Comparison of ENCODE assay signal across 15 cellular contexts in the genomic region with DNA sequence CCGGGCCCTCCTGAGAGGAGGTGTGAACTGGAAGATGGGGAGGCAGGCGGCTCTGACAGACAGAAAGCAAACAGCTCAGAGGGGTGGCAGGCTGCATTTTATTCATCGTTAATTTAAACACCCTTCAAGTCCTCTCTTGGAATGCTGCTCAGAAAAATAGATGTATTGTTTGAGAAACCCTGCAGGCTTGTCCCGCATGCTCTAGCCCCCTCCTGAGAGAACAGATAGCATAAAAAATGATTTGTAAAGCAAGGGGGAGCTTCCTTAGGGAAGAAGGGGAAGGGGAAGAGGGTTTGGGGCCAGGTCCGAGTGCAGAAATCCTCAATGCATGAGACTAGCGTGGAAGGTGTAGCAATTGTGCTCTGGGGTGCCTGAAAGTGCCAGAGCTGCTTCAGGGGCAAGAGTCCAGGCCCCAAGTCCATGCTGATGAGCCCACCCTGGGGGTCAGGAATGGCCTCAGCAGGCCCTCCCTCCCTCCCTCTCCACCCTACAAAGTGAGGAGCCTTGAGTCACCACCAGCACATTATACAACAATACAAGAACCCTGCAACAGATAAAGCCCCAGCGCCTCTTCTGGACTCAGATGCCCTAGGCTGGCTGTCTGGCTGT. TPM values are rescaled to one million over a fixed set of nuclear protein-coding genes. Genes with fewer than 3 reads are reported as not detected.
A peak's percentile ranks its signal among the peaks of the same experiment; 100 is the strongest.
DNase-seq lines count a peak whose midpoint lies in the region; ATAC-seq and TF ChIP-seq lines count a peak whose summit lies in the region.
"Had no signal": no experiment of that assay in that cellular context is flagged by ENCODE, and none has a peak within 500 bp of the region (broad histone marks: within the 10 kb centered on the region; RNA-seq: fewer than 3 reads in every experiment).

No MANE protein-coding gene starts in this region.

- H3K27me3 Mint-ChIP-seq in H9 (ENCODE audit: low read depth) (peaks cover 3% of the 10 kb centered on the region), WTC11 (ENCODE audit: low read depth) (0 out of 2 replicates have a peak, but pooled peaks cover 3% of the 10 kb centered on the region)
- H3K27me3 Mint-ChIP-seq: B cell; CD4-positive, alpha-beta T cell had no signal

- CTCF ChIA-PET in WTC11 (lab: Charles Lee): interaction anchor here (0.6 to 1.6 kb wide), 5 partner anchors 10 to 255 kb away, joined by 3 to 8 read pairs (median 3); no protein-coding TSS in a partner anchor

- H2BK120ac ChIP-seq in H9 (ENCODE audit: low read depth, low read length, poor library complexity, severe bottlenecking) (no peak overlapping the region), neuronal stem cell (ENCODE audit: low read depth, low read length) (no peak overlapping the region)

- no peaks in the 10 kb centered on the region for H4K20me1 ChIP-seq in H9 (ENCODE audit: control insufficient read depth, insufficient read depth, insufficient read length)

- H4K8ac ChIP-seq in H9 (replicated peaks; ENCODE audit: insufficient read length, low read depth, low read length) (no peak overlapping the region), neuronal stem cell (ENCODE audit: low read depth, low read length) (no peak overlapping the region)

- no peaks in the 10 kb centered on the region for H3K23me2 ChIP-seq in H9 (ENCODE audit: insufficient read length, low read depth, low read length, poor library complexity, severe bottlenecking)

- H3K9me3 Mint-ChIP-seq in H9 (no peaks in the 10 kb centered on the region), WTC11 (peaks cover 4% of the 10 kb centered on the region; the same call in 1 of the 2 replicates)
- H3K9me3 Mint-ChIP-seq: CD4-positive, alpha-beta T cell had no signal

- H2AK5ac ChIP-seq in H9 (ENCODE audit: insufficient read length, low read length) (no peak overlapping the region), neuronal stem cell (ENCODE audit: low read depth, low read length) (peak overlapping the region; percentile 63)

- no peak overlapping the region for H3K56ac ChIP-seq in H9 (ENCODE audit: insufficient read length, low read depth, low read length)

- H3K27ac ChIP-seq in H9 (ENCODE audit: insufficient read length, low read depth, low read length): no peak overlapping the region
- H3K27ac ChIP-seq in neuronal stem cell (replicated peaks; ENCODE audit: low read length): no peak overlapping the region

- no peak overlapping the region for H2BK15ac ChIP-seq in H9 (ENCODE audit: low read depth, low read length)
- H2BK15ac ChIP-seq in neuronal stem cell (ENCODE audit: low read length): no peak overlapping the region

- no peak overlapping the region for H2BK12ac ChIP-seq in H9 (ENCODE audit: insufficient read length, low read depth, low read length)
- no peak overlapping the region for H2BK12ac ChIP-seq in neuronal stem cell (ENCODE audit: low read length)

- POLR2A ChIA-PET in WTC11 (lab: Charles Lee): interaction anchor here (0.5 to 0.7 kb wide), 3 partner anchors 49 to 277 kb away, joined by 3 to 12 read pairs (median 4); no protein-coding TSS in a partner anchor

- H3K4me1 Mint-ChIP-seq in H9 (peaks cover 28 to 50% of the 10 kb centered on the region in 2 experiments), WTC11 (peaks cover 27% of the 10 kb centered on the region)

- H3K23ac ChIP-seq in H9 (ENCODE audit: insufficient read length, low read depth, low read length) (no peak overlapping the region), neuronal stem cell (ENCODE audit: low read depth, low read length, poor library complexity) (no peak overlapping the region)

- H3K79me2 ChIP-seq in H9 (ENCODE audit: insufficient read depth, low read length): no peaks in the 10 kb centered on the region

- WGBS in H9 (ENCODE audit: extremely low coverage, insufficient read length, low lambda C conversion rate): no CpG with 5 or more reads among the region's 7 CpGs
- no CpG with 5 or more reads among the region's 7 CpGs for WGBS in neuronal stem cell (ENCODE audit: extremely low coverage in 2 of 2, insufficient read length in 2 of 2, insufficient replicate concordance in 1 of 2), 2 donors

- H3K18ac ChIP-seq in H9 (ENCODE audit: insufficient read length, low read depth, low read length): no peak overlapping the region
- H3K18ac ChIP-seq in neuronal stem cell (ENCODE audit: low read length): no peak overlapping the region

- H3K9me3 ChIP-seq in H9 (ENCODE audit: control insufficient read depth, low read depth, low read length) (no peaks in the 10 kb centered on the region), neuronal stem cell (replicated peaks in 1 of 2; ENCODE audit: control insufficient read depth in 2 of 2, insufficient read depth in 1 of 2, low read depth in 1 of 2, low read length in 2 of 2) (no peaks in the 10 kb centered on the region)

- H3K4me2 ChIP-seq in H9 (ENCODE audit: insufficient read depth, insufficient read length, low read length) (no peak overlapping the region), neuronal stem cell (ENCODE audit: insufficient read depth, low read length, poor library complexity, severe bottlenecking) (no peak overlapping the region)

- H4K5ac ChIP-seq in H9 (ENCODE audit: insufficient read length, low read depth, low read length): no peak overlapping the region

- no peak overlapping the region for H3K9ac ChIP-seq in H9 (ENCODE audit: extremely low read depth, insufficient read length, low read length)
- H3K9ac ChIP-seq in neuronal stem cell (ENCODE audit: low read depth, low read length, poor library complexity): no peak overlapping the region

- H3K4me3 Mint-ChIP-seq in H9 (no peak overlapping the region; a peak in 1 of 5 replicates), WTC11 (no peak overlapping the region)
- H3K4me3 Mint-ChIP-seq: B cell; CD4-positive, alpha-beta T cell had no signal

- H3K79me1 ChIP-seq in H9 (ENCODE audit: insufficient read depth, low read depth, low read length, poor library complexity, severe bottlenecking): no peaks in the 10 kb centered on the region
- H3K79me1 ChIP-seq in neuronal stem cell (ENCODE audit: low read depth, low read length): no peaks in the 10 kb centered on the region

- TF ChIP-seq CTCF in H9 (conservative IDR thresholded peaks at IDR 0.05) (no peak), WTC11 (IDR thresholded peaks at IDR 0.05) (no peak)

- H3K36me3 ChIP-seq in neuronal stem cell (replicated peaks in 1 of 2; ENCODE audit: control insufficient read depth in 2 of 2, insufficient read depth in 2 of 2, low read length in 2 of 2): peaks cover 6 to 34% of the 10 kb centered on the region in 2 donors

- in situ Hi-C loops in KBM-7 (cut with MboI; ENCODE audit: low pct_unique_long_range_greater_than_20kb, low sequenced_read_pairs): no loop called here

- H3K27me3 ChIP-seq in H9 (ENCODE audit: insufficient read depth, low read length): no peaks in the 10 kb centered on the region
- H3K27me3 ChIP-seq in neuronal stem cell (ENCODE audit: control insufficient read depth in 3 of 3, insufficient read depth in 3 of 3, low read depth in 1 of 3, low read length in 3 of 3): no peaks in the 10 kb centered on the region

- H3K4me1 ChIP-seq in H9 (ENCODE audit: insufficient read depth, low read length): no peaks in the 10 kb centered on the region
- peaks cover 11 to 32% of the 10 kb centered on the region in 2 donors for H3K4me1 ChIP-seq in neuronal stem cell (ENCODE audit: control insufficient read depth in 2 of 2, insufficient read depth in 1 of 2, low read depth in 1 of 2, low read length in 2 of 2)

- H2BK5ac ChIP-seq in H9 (ENCODE audit: insufficient read length, low read length) (no peak overlapping the region), neuronal stem cell (ENCODE audit: low read length) (no peak overlapping the region)

- H4K91ac ChIP-seq in H9 (ENCODE audit: insufficient read length, low read depth, low read length) (no peak overlapping the region), neuronal stem cell (ENCODE audit: low read depth, low read length, poor library complexity) (no peak overlapping the region)

- H3K27ac Mint-ChIP-seq in H9: peak overlapping the region in 1 of 3 experiments; percentile 90; a peak in 3 of 7 replicates
- 0 out of 2 replicates have a peak overlapping the region, but pooled peaks have one; percentile 33 for H3K27ac Mint-ChIP-seq in WTC11
- H3K27ac Mint-ChIP-seq: B cell; CD4-positive, alpha-beta T cell had no signal

- H2AFZ ChIP-seq in H9 (ENCODE audit: low read length) (no peak overlapping the region), neuronal stem cell (ENCODE audit: low read length) (no peak overlapping the region)

- no peak overlapping the region for H2BK20ac ChIP-seq in H9 (ENCODE audit: low read depth, low read length, poor library complexity, severe bottlenecking)

- no peak overlapping the region for H3K4me3 ChIP-seq in neuronal stem cell (ENCODE audit: low read length in 2 of 2)
- H3K4me3 ChIP-seq: K562 had no signal

- no peak overlapping the region for H3T11ph ChIP-seq in H9 (ENCODE audit: low read length)

- H3K4ac ChIP-seq in H9 (ENCODE audit: low read depth, low read length): no peak overlapping the region
- no peak overlapping the region for H3K4ac ChIP-seq in neuronal stem cell (ENCODE audit: low read length)

- H3K14ac ChIP-seq in H9 (ENCODE audit: insufficient read depth, low read length) (peak overlapping the region; percentile 69), neuronal stem cell (ENCODE audit: low read length) (no peak overlapping the region)

- no peak for DNase-seq in H9
- no peak for DNase-seq in WTC11 (ENCODE audit: low spot score)
- DNase-seq in iPS-NIHi7 (ENCODE audit: extremely low spot score): peak; percentile 43
- no peak for DNase-seq in neuronal stem cell (ENCODE audit: low spot score)
- DNase-seq in glomerular visceral epithelial cell (ENCODE audit: extremely low spot score): no peak
- DNase-seq in KBM-7: no peak
- DNase-seq: C1 segment of cervical spinal cord; CD4-positive, alpha-beta T cell; DMS153; DMS79 treated with DMSO at 0.1 percent for 48 hours; EL had no signal

- ATAC-seq in WTC11 (no peak), GM21786 (IDR thresholded peaks at IDR 0.05; ENCODE audit: unreplicated experiment) (no peak)
- ATAC-seq: HCT116, K562 had no signal

- H3K36me3 Mint-ChIP-seq in H9 (ENCODE audit: insufficient read depth in 1 of 3, low read depth in 3 of 3) (peaks cover 0 to 16% (median 13%) of the 10 kb centered on the region in 3 experiments; a peak in 6 of 7 replicates), WTC11 (peaks cover 22% of the 10 kb centered on the region)

TF ChIP-seq in WTC11, 78 proteins besides CTCF, POLR2A, EP300 and RAD21 (continues in another document):
- TF ChIP-seq ZNF671 (CRISPR knock-in tag; IDR thresholded peaks at IDR 0.05): no peak

RNA-seq across cellular contexts. Expression of gene KCNK12, which starts 54.2 kb away (rescaled TPM):
- total RNA-seq in H9 (2021): 7.8 and 8.1 TPM in 2 replicates
- total RNA-seq in WTC11 (2021): 8.4 to 11.1 TPM (median 9.2 TPM) in 3 replicates
- polyA plus RNA-seq in neuronal stem cell (2013, experiment 1 of 2): 7.9 TPM
- 7.8 TPM for polyA plus RNA-seq in neuronal stem cell (2013, experiment 2 of 2)
- total RNA-seq: K562 had no signal
